23 cellular contexts compared by ENCODE assay signal in the genomic region with DNA sequence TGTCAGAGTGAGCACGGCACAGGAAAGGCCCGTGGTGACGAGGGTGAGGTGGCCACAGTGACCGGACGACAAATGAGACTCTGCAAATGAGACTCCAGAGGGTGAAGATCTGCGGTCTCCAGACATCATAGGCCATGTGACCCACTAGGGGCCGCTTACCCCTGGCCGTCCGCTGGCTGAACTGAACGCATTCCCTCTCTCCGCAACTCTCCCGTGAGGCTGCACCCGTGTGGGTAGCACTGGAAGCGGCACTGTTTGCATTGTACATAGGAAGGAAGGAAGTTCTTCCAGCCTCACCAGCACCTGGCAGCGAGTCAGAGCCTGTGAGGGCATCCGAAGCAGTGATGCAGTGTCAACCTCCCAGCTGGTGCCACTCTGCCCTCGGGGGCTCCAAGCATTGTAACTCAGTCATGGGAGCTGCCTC. TPM values are rescaled to one million over a fixed set of nuclear protein-coding genes. Genes with fewer than 3 reads are reported as not detected.
DNase-seq lines count a peak whose midpoint lies in the region; ATAC-seq and TF ChIP-seq lines count a peak whose summit lies in the region.
"Had no signal": no experiment of that assay in that cellular context is flagged by ENCODE, and none has a peak within 500 bp of the region (broad histone marks: within the 10 kb centered on the region; RNA-seq: fewer than 3 reads in every experiment).

No MANE protein-coding gene starts in this region.

- H3K4me1 ChIP-seq in BLaER1 (peaks cover 65% of the 10 kb centered on the region), suprapubic skin (peaks cover 13% of the 10 kb centered on the region)
- H3K4me1 ChIP-seq: lower lobe of right lung had no signal

- ATAC-seq in HG03469 (IDR thresholded peaks at IDR 0.05; ENCODE audit: unreplicated experiment) = no peak
- ATAC-seq: lower lobe of right lung had no signal

- TF ChIP-seq CTCF in suprapubic skin (IDR thresholded peaks at IDR 0.05) = no peak

- H3K36me3 ChIP-seq in BLaER1 = peaks cover 21% of the 10 kb centered on the region
- H3K36me3 ChIP-seq in suprapubic skin = peaks cover 36% of the 10 kb centered on the region

- H3K4me3 ChIP-seq in BLaER1 (no peak overlapping the region), suprapubic skin (no peak overlapping the region)
- H3K4me3 ChIP-seq: cardiac muscle cell, lower lobe of right lung, smooth muscle cell, thyroid gland had no signal

- H3K27ac ChIP-seq in BLaER1 (no peak overlapping the region), suprapubic skin (no peak overlapping the region)
- H3K27ac ChIP-seq: cardiac muscle cell, epithelial cell of prostate, lower lobe of right lung, thyroid gland had no signal

- peak; percentile 27 for DNase-seq in HK-2 (ENCODE audit: unreplicated experiment)
- peak; percentile 39 for DNase-seq in SK-N-DZ (ENCODE audit: low spot score)
- DNase-seq in glomerular visceral epithelial cell (ENCODE audit: extremely low spot score) = peak; percentile 40
- DNase-seq in suprapubic skin (ENCODE audit: low spot score in 2 of 2) = no peak
- no peak for DNase-seq in DMS153 treated with DMSO at 0.1 percent for 48 hours (lab: John Stamatoyannopoulos, UW; ENCODE audit: unreplicated experiment)
- no peak for DNase-seq in stimulated activated CD4-positive, alpha-beta T cell treated with anti-CD3 and anti-CD28 coated beads, Interleukin-4, amount 100 ng/mL, for 24 hours
- DNase-seq: activated CD8-positive, alpha-beta memory T cell treated with anti-CD3 and anti-CD28 coated beads for 24 hours; activated naive CD4-positive, alpha-beta T cell treated with anti-CD3 and anti-CD28 coated beads for 36 hours; activated T-cell treated with anti-CD3 and anti-CD28 coated beads, Interleukin-2, amount 50 U/mL, for 48 hours; amniotic stem cell; Kasumi-1; lower lobe of right lung; NCI-H1930; NCI-H446; stimulated activated CD4-positive, alpha-beta T cell treated with anti-CD3 and anti-CD28 coated beads, Interleukin-2, amount 100 ng/mL, for 48 hours; stimulated activated naive CD4-positive, alpha-beta T cell; SW 1271; thyroid gland had no signal

- 96% methylated on average over 6 of the region's 17 CpGs for WGBS in suprapubic skin

- TF ChIP-seq POLR2A in suprapubic skin (IDR thresholded peaks at IDR 0.05) = no peak

- 0 out of 2 replicates have a peak, but pooled peaks cover 21% of the 10 kb centered on the region for H4K20me1 ChIP-seq in BLaER1

- TF ChIP-seq EP300 in suprapubic skin (IDR thresholded peaks at IDR 0.05) = no peak

- H3K9me3 ChIP-seq in BLaER1 = no peaks in the 10 kb centered on the region
- no peaks in the 10 kb centered on the region for H3K9me3 ChIP-seq in suprapubic skin
- H3K9me3 ChIP-seq: lower lobe of right lung, thyroid gland had no signal

- H3K4me2 ChIP-seq in BLaER1 = peak overlapping the region; percentile 79
- H3K4me2 ChIP-seq: smooth muscle cell had no signal

- H3K27me3 ChIP-seq in BLaER1 (no peaks in the 10 kb centered on the region), suprapubic skin (no peaks in the 10 kb centered on the region)
- H3K27me3 ChIP-seq: cardiac muscle cell, thyroid gland had no signal

- H3K9ac ChIP-seq in BLaER1 = no peak overlapping the region

RNA-seq across cellular contexts. Expression of a gene that starts 23.6 kb away (rescaled TPM):
- polyA plus RNA-seq in SK-N-DZ (2014; cell fraction: cytosol; rRNA removed) = 1.3 and 1.8 TPM in 2 replicates
- 0.81 and 1.3 TPM in 2 replicates for polyA plus RNA-seq in SK-N-DZ (2014; cell fraction: nucleus; rRNA removed)
- total RNA-seq in suprapubic skin = 10 to 100 TPM; 28.3 to 49.2 (median 42.1) TPM

RNA-seq across cellular contexts. Expression of a gene that starts 34.5 kb away (rescaled TPM):
- 1.6 and 1.9 TPM in 2 replicates for polyA plus RNA-seq in SK-N-DZ (2014; cell fraction: cytosol; rRNA removed)
- 1.6 and 2.0 TPM in 2 replicates for polyA plus RNA-seq in SK-N-DZ (2014; cell fraction: nucleus; rRNA removed)
- 100 to 1,000 TPM in 2 of 4 donors, 10 to 100 TPM in 2; 83.6 to 130 (median 106) TPM for total RNA-seq in suprapubic skin

Comparison
In these comparisons a context has a peak if more than half of its experiments do, and no peak if none do; other contexts are left out.
1. DNase-seq: peak in HK-2 (single experiment), SK-N-DZ (single experiment) and glomerular visceral epithelial cell (single experiment); none in suprapubic skin (0 of 2), DMS153 treated with DMSO at 0.1 percent for 48 hours (single experiment) and stimulated activated CD4-positive, alpha-beta T cell treated with anti-CD3 and anti-CD28 coated beads, Interleukin-4, amount 100 ng/mL, for 24 hours (single experiment).